ENCODE assay signal across 18 cellular contexts in the genomic region with DNA sequence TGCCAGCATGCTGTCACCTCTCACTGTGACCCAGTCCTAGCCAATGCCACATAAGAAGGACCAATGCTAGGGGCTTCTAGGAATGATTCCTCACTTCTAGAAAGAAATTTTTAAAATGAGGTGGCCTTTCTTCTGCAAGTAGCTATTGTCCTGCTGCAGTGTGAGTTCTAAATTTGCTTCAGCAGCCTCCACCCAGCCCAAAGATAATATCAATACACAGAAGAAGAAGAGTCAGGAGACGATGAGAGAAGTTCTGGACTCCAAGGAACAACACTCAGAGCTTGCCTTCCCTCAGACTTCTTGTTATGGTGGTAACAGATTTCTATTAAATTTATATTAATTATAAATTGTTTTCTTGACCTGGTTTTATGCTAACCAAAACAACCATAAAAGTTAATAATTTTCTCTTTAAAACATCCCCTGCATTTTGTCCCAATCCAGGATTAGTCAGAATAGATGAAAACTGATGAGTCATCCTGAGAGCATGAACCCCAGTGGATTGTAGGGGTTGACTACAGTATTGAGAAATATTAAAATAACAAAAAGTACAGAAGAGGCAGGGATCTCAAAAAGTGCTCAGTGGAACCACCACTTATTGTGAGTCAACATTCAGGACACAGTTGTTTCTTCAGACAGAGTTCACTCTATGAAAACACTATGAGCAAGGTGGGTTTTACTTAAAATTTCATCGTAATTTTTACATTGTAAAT. TPM values are rescaled to one million over a fixed set of nuclear protein-coding genes. Genes with fewer than 3 reads are reported as not detected.
A peak's percentile ranks its signal among the peaks of the same experiment; 100 is the strongest.
DNase-seq lines count a peak whose midpoint lies in the region; ATAC-seq and TF ChIP-seq lines count a peak whose summit lies in the region.
"Had no signal": no experiment of that assay in that cellular context is flagged by ENCODE, and none has a peak within 500 bp of the region (broad histone marks: within the 10 kb centered on the region; RNA-seq: fewer than 3 reads in every experiment).

No MANE protein-coding gene starts in this region.

- H3K27ac Mint-ChIP-seq in glutamatergic neuron (ENCODE audit: unreplicated experiment): no peak overlapping the region
- H3K27ac Mint-ChIP-seq: T-helper 1 cell treated with Interleukin-12 subunit alpha and Interleukin-12 subunit beta and Interleukin-4 antibody, amounts not matched to agents 30 μg/mL and 1 μg/mL, for 36 hours had no signal

- CTCF ChIA-PET in AG04450 (lab: Charles Lee): interaction anchor here (1.1 to 1.6 kb wide), 2 partner anchors 183 to 242 kb away, joined by 3 read pairs; no protein-coding TSS in a partner anchor

- TF ChIP-seq CTCF in AG04450 (IDR thresholded peaks at IDR 0.05; ENCODE audit: low read depth, low read length): no peak
- TF ChIP-seq CTCF in brain microvascular endothelial cell (IDR thresholded peaks at IDR 0.05; ENCODE audit: low read depth, low read length, missing control alignments): no peak
- no peak for TF ChIP-seq CTCF in glutamatergic neuron (IDR thresholded peaks at IDR 0.05; ENCODE audit: partially characterized antibody, unreplicated experiment)

- no peak overlapping the region for H3K4me3 ChIP-seq in AG04450 (ENCODE audit: low read depth, low read length)
- no peak overlapping the region for H3K4me3 ChIP-seq in brain microvascular endothelial cell (ENCODE audit: low read depth, low read length)
- H3K4me3 ChIP-seq: BLaER1 treated with 17β-estradiol and CSF1 and Interleukin-3, amounts not matched to agents 10 nM and 100 nM; Peyer's patch had no signal

- ATAC-seq in HG03571 (IDR thresholded peaks at IDR 0.05; ENCODE audit: unreplicated experiment) (no peak), HG03135 (IDR thresholded peaks at IDR 0.05; ENCODE audit: unreplicated experiment) (no peak)

- no peak overlapping the region for H3K4me3 Mint-ChIP-seq in glutamatergic neuron (ENCODE audit: unreplicated experiment)
- H3K4me3 Mint-ChIP-seq: T-helper 1 cell treated with Interleukin-12 subunit alpha and Interleukin-12 subunit beta and Interleukin-4 antibody, amounts not matched to agents 30 μg/mL and 1 μg/mL, for 36 hours had no signal

- H3K4me1 Mint-ChIP-seq in glutamatergic neuron (ENCODE audit: low read depth, unreplicated experiment): no peaks in the 10 kb centered on the region

- DNase-seq in AG04450 (ENCODE audit: low read depth, low spot score) (peak; percentile 42), HS-5 (ENCODE audit: low read depth) (peak; percentile 16), brain microvascular endothelial cell (peak; percentile 79), glomerular visceral epithelial cell (ENCODE audit: extremely low spot score) (peak; percentile 45), NCI-H1417 (lab: John Stamatoyannopoulos, UW) (no peak), glutamatergic neuron (no peak)
- DNase-seq: activated CD4-positive, alpha-beta T cell treated with anti-CD3 and anti-CD28 coated beads for 1 hour; activated T-cell treated with anti-CD3 and anti-CD28 coated beads, Interleukin-2, amount 50 U/mL, for 48 hours; amniotic stem cell; head of caudate nucleus; NCI-H1105 treated with DMSO at 0.1 percent for 48 hours; NCI-H446 treated with DMSO at 0.1 percent for 48 hours; Peyer's patch; stimulated activated CD4-positive, alpha-beta T cell treated with anti-CD3 and anti-CD28 coated beads, Interleukin-2, amount 100 ng/mL, for 48 hours had no signal

- H3K27me3 Mint-ChIP-seq in glutamatergic neuron (ENCODE audit: unreplicated experiment): no peaks in the 10 kb centered on the region

- POLR2A ChIA-PET in AG04450 (lab: Yijun Ruan, JAX): no interaction called here

- H3K27ac ChIP-seq in AG04450 (ENCODE audit: low read depth, low read length): no peak overlapping the region
- H3K27ac ChIP-seq in brain microvascular endothelial cell: peak overlapping the region; percentile 83
- H3K27ac ChIP-seq: BLaER1 treated with 17β-estradiol and CSF1 and Interleukin-3, amounts not matched to agents 10 nM and 100 nM; Peyer's patch had no signal

- H3K27me3 ChIP-seq in AG04450 (ENCODE audit: control insufficient read depth, insufficient read depth, low read length) (no peaks in the 10 kb centered on the region), brain microvascular endothelial cell (replicated peaks) (no peaks in the 10 kb centered on the region)
- H3K27me3 ChIP-seq: BLaER1 treated with 17β-estradiol and CSF1 and Interleukin-3, amounts not matched to agents 10 nM and 100 nM; Peyer's patch had no signal

- peaks cover 41% of the 10 kb centered on the region for H3K36me3 Mint-ChIP-seq in glutamatergic neuron (ENCODE audit: unreplicated experiment)

- no peaks in the 10 kb centered on the region for H3K36me3 ChIP-seq in brain microvascular endothelial cell (replicated peaks)
- H3K36me3 ChIP-seq: BLaER1 treated with 17β-estradiol and CSF1 and Interleukin-3, amounts not matched to agents 10 nM and 100 nM; Peyer's patch had no signal

- peaks cover 14% of the 10 kb centered on the region for H3K9me3 ChIP-seq in AG04450 (ENCODE audit: control insufficient read depth, insufficient read depth, low read length)

- peaks cover 7% of the 10 kb centered on the region for H3K9me3 Mint-ChIP-seq in glutamatergic neuron (ENCODE audit: unreplicated experiment)

- in situ Hi-C loops in brain microvascular endothelial cell (cut with HindIII; ENCODE audit: low pct_ligation_motif_present, low sequenced_read_pairs): no loop called here

RNA-seq across cellular contexts. Expression of a gene that starts 29.6 kb away (rescaled TPM):
- 8.2 and 16.3 TPM in 2 replicates for polyA plus RNA-seq in AG04450 (2011; rRNA removed)
- 4.1 and 4.9 TPM in 2 replicates for polyA minus RNA-seq in AG04450 (2011; rRNA and poly(A)+ RNA removed)
- 3.8 TPM for total RNA-seq in glutamatergic neuron (ENCODE audit: unreplicated experiment)

Comparison
In these comparisons a context has a peak if more than half of its experiments do, and no peak if none do; other contexts are left out.
1. DNase-seq: peak in AG04450 (single experiment), HS-5 (single experiment), brain microvascular endothelial cell (single experiment) and glomerular visceral epithelial cell (single experiment); none in NCI-H1417 (0 of 3) and glutamatergic neuron (single experiment).